ENCODE assay signal across 10 cellular contexts in the genomic region with DNA sequence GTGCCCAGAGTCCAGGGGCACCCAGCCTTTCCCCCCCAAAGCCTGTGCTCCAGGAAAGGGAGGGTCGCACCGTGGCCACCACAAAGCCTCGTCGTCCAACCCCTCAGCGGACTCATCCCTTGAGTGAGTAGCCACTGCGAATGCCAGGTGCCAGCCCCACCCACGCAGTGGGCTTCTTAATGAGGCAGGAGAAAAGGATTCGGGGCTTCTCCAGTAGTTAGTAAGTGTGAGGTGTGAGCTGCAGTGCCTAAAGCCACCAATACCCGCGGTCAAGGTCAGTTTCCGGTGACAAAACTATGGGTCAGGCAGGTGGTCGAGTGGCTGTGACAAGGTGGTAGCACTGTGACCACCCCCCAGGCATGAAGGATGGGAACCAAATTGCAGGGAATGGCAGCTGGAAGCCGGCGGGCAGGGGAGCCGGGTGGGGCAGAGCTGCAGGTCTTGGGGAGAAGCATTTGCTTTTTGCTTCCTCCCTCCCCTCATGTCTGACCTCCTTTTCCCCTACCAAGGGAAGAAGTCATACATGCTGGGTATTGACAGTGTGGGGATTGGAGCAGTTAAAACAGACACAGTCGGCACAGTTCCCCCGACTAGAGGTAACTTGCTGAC. TPM values are rescaled to one million over a fixed set of nuclear protein-coding genes. Genes with fewer than 3 reads are reported as not detected.
DNase-seq lines count a peak whose midpoint lies in the region; ATAC-seq and TF ChIP-seq lines count a peak whose summit lies in the region.
"Had no signal": no experiment of that assay in that cellular context is flagged by ENCODE, and none has a peak within 500 bp of the region (broad histone marks: within the 10 kb centered on the region; RNA-seq: fewer than 3 reads in every experiment).

No MANE protein-coding gene starts in this region.

- peaks cover 37% of the 10 kb centered on the region for H3F3A ChIP-seq in GM23338 (replicated peaks; ENCODE audit: low read depth)

- H3K36me3 Mint-ChIP-seq in GM23338 (ENCODE audit: low read depth): peaks cover 29% of the 10 kb centered on the region
- peaks cover 31% of the 10 kb centered on the region for H3K36me3 Mint-ChIP-seq in activated T-helper 17 cell treated with anti-CD3 and anti-CD28 coated beads, Interleukin-2, amount 50 U/mL, for 72 hours (ENCODE audit: low read depth)

- H3K27me3 ChIP-seq in GM23338 (ENCODE audit: insufficient read depth) (no peaks in the 10 kb centered on the region), rectal smooth muscle tissue (ENCODE audit: control insufficient read depth, insufficient read depth, low read length) (no peaks in the 10 kb centered on the region), hepatocyte (no peaks in the 10 kb centered on the region)

- no peak overlapping the region for H3K27ac Mint-ChIP-seq in GM23338
- H3K27ac Mint-ChIP-seq in activated T-helper 17 cell treated with anti-CD3 and anti-CD28 coated beads, Interleukin-2, amount 50 U/mL, for 72 hours: peak overlapping the region; percentile 23

- H3K4me1 ChIP-seq in GM23338 (ENCODE audit: insufficient read depth) (peaks cover 20% of the 10 kb centered on the region; the same call in 1 of the 2 replicates), rectal smooth muscle tissue (ENCODE audit: control insufficient read depth, insufficient read depth, low read length) (no peaks in the 10 kb centered on the region), hepatocyte (ENCODE audit: insufficient read depth) (peaks cover 4% of the 10 kb centered on the region)

- H3K36me3 ChIP-seq in GM23338 (ENCODE audit: insufficient read depth): peaks cover 26% of the 10 kb centered on the region
- peaks cover 12% of the 10 kb centered on the region for H3K36me3 ChIP-seq in rectal smooth muscle tissue (ENCODE audit: control insufficient read depth, insufficient read depth, low read length)
- H3K36me3 ChIP-seq in hepatocyte (replicated peaks; ENCODE audit: insufficient read depth, low read depth): peaks cover 3% of the 10 kb centered on the region

- H3K9me3 ChIP-seq in hepatocyte (ENCODE audit: low read depth): no peaks in the 10 kb centered on the region

- peaks cover 34% of the 10 kb centered on the region for H3K4me1 Mint-ChIP-seq in GM23338
- H3K4me1 Mint-ChIP-seq in activated T-helper 17 cell treated with anti-CD3 and anti-CD28 coated beads, Interleukin-2, amount 50 U/mL, for 72 hours: peaks cover 36% of the 10 kb centered on the region

- H3K9ac ChIP-seq in rectal smooth muscle tissue (ENCODE audit: low read length): no peak overlapping the region

- peak; percentile 7 for DNase-seq in NCI-H146 (lab: John Stamatoyannopoulos, UW)
- no peak for DNase-seq in NCI-H146 treated with DMSO at 0.1 percent for 48 hours (lab: John Stamatoyannopoulos, UW; ENCODE audit: unreplicated experiment)
- peak; percentile 45 for DNase-seq in GM23338 (ENCODE audit: low spot score)
- no peak for DNase-seq in AG08395 (ENCODE audit: low spot score)
- DNase-seq in hepatocyte (ENCODE audit: low spot score): no peak
- DNase-seq: NCI-H1092 had no signal

- H4K20me1 ChIP-seq in GM23338 (replicated peaks; ENCODE audit: insufficient read depth): peaks cover 30% of the 10 kb centered on the region
- peaks cover 9% of the 10 kb centered on the region for H4K20me1 ChIP-seq in hepatocyte (ENCODE audit: insufficient read depth, poor library complexity, severe bottlenecking)

- TF ChIP-seq CTCF in GM23338 (conservative IDR thresholded peaks at IDR 0.05; ENCODE audit: low read depth in 2 of 2): no peak
- TF ChIP-seq CTCF in hepatocyte (IDR thresholded peaks at IDR 0.05; ENCODE audit: poor library complexity): no peak

- H3K4me3 ChIP-seq in GM23338: no peak overlapping the region
- H3K4me3 ChIP-seq in rectal smooth muscle tissue (ENCODE audit: low read length): peak overlapping the region; percentile 38
- H3K4me3 ChIP-seq in hepatocyte: no peak overlapping the region

- ATAC-seq in GM23338 (peak; percentile 45), GM21619 (IDR thresholded peaks at IDR 0.05; ENCODE audit: unreplicated experiment) (no peak)
- peak; percentile 36 for ATAC-seq in activated T-helper 17 cell treated with anti-CD3 and anti-CD28 coated beads, Interleukin-2, amount 50 U/mL, for 72 hours (replicated peaks)

- H3K79me2 ChIP-seq in GM23338 (replicated peaks; ENCODE audit: insufficient read depth) (peaks cover 7% of the 10 kb centered on the region), hepatocyte (peaks cover 4% of the 10 kb centered on the region)

- H2AFZ ChIP-seq in GM23338: no peak overlapping the region
- H2AFZ ChIP-seq in hepatocyte: no peak overlapping the region

- 81% methylated on average over 17 of the region's 17 CpGs for WGBS in hepatocyte (ENCODE audit: low lambda C conversion rate, missing lambda C conversion rate)

- peak overlapping the region; percentile 84; the same call in 1 of the 2 replicates for H3K27ac ChIP-seq in GM23338 (ENCODE audit: low read depth)
- no peak overlapping the region for H3K27ac ChIP-seq in rectal smooth muscle tissue (ENCODE audit: low read depth, low read length)
- H3K27ac ChIP-seq in hepatocyte: no peak overlapping the region
- H3K27ac ChIP-seq: epithelial cell of prostate had no signal

- H3K27me3 Mint-ChIP-seq in GM23338 (ENCODE audit: insufficient read depth, low read depth, poor library complexity): peaks cover 18% of the 10 kb centered on the region
- no peaks in the 10 kb centered on the region for H3K27me3 Mint-ChIP-seq in activated T-helper 17 cell treated with anti-CD3 and anti-CD28 coated beads, Interleukin-2, amount 50 U/mL, for 72 hours

- no peaks in the 10 kb centered on the region; the same call in 1 of the 3 replicates for H3K9me3 Mint-ChIP-seq in GM23338
- no peaks in the 10 kb centered on the region for H3K9me3 Mint-ChIP-seq in activated T-helper 17 cell treated with anti-CD3 and anti-CD28 coated beads, Interleukin-2, amount 50 U/mL, for 72 hours

- no peak overlapping the region for H3K4me3 Mint-ChIP-seq in GM23338
- peak overlapping the region; percentile 55 for H3K4me3 Mint-ChIP-seq in activated T-helper 17 cell treated with anti-CD3 and anti-CD28 coated beads, Interleukin-2, amount 50 U/mL, for 72 hours

- H3K4me2 ChIP-seq in GM23338 (no peak overlapping the region), hepatocyte (no peak overlapping the region)

- H3K9me2 ChIP-seq in GM23338 (ENCODE audit: insufficient read depth) (peaks cover 2% of the 10 kb centered on the region; the same call in 1 of the 2 replicates), hepatocyte (replicated peaks; ENCODE audit: insufficient read depth) (no peaks in the 10 kb centered on the region)

TF ChIP-seq in GM23338, 12 proteins besides CTCF, POLR2A, EP300 and RAD21:
- TF ChIP-seq POLR2AphosphoS5 (IDR thresholded peaks at IDR 0.05; ENCODE audit: low read depth) (no peak), JUNB (IDR thresholded peaks at IDR 0.05; ENCODE audit: unreplicated experiment) (no peak)
TF ChIP-seq in GM23338: peak in this region for 0.

RNA-seq across cellular contexts. Expression of a gene that starts 8.0 kb away (rescaled TPM):
- total RNA-seq in GM23338 (2014; rRNA removed; shearing (Covaris generic)): 855 and 976 TPM in 2 replicates
- polyA plus RNA-seq in GM23338 (2016; fragmentation: Nextera tagmentation; extraction: Ambion mirVana) (2,114 and 2,289 TPM in 2 replicates), hepatocyte (660 and 673 TPM in 2 replicates)
- 1,000 to 10,000 TPM; 1,449 to 2,120 TPM for total RNA-seq in activated T-helper 17 cell treated with anti-CD3 and anti-CD28 coated beads, Interleukin-2, amount 50 U/mL, for 72 hours
- 292 and 300 TPM in 2 replicates for total RNA-seq in hepatocyte

RNA-seq across cellular contexts. Expression of a gene that starts 40.8 kb away (rescaled TPM):
- 23.9 and 35.4 TPM in 2 replicates for total RNA-seq in GM23338 (2014; rRNA removed; shearing (Covaris generic))
- 16.4 and 17.7 TPM in 2 replicates for polyA plus RNA-seq in GM23338 (2016; fragmentation: Nextera tagmentation; extraction: Ambion mirVana)
- total RNA-seq in activated T-helper 17 cell treated with anti-CD3 and anti-CD28 coated beads, Interleukin-2, amount 50 U/mL, for 72 hours: 10 to 100 TPM; 16.5 to 18.2 TPM
- total RNA-seq in hepatocyte: 16.9 and 23.1 TPM in 2 replicates
- 12.4 and 15.8 TPM in 2 replicates for polyA plus RNA-seq in hepatocyte

Comparison
In these comparisons a context has a peak if more than half of its experiments do, and no peak if none do; other contexts are left out.
1. DNase-seq: peak in NCI-H146 (single experiment) and GM23338 (single experiment); none in NCI-H146 treated with DMSO at 0.1 percent for 48 hours (single experiment), AG08395 (single experiment) and hepatocyte (single experiment).